Comparison of ENCODE assay signal across 25 cellular contexts in genomic region chr1:183586897-183587296, GRCh38. TPM values are rescaled to one million over a fixed set of nuclear protein-coding genes. Genes with fewer than 3 reads are reported as not detected.
"Had no signal": no experiment of that assay in that cellular context is flagged by ENCODE, and none has a peak within 500 bp of the region (broad histone marks: within the 10 kb centered on the region; RNA-seq: fewer than 3 reads in every experiment).

No MANE protein-coding gene starts in this region.

- H3K27me3 ChIP-seq: esophagus squamous epithelium, gastroesophageal sphincter, neural progenitor cell, pancreas, testis, transverse colon had no signal

- H3K27me3 Mint-ChIP-seq: central memory CD8-positive, alpha-beta T cell; naive thymus-derived CD8-positive, alpha-beta T cell; progenitor cell of endocrine pancreas; stimulated activated memory B cell treated with anti-CD40 and anti-IgM and Interleukin-4, amounts not matched to agents 10 μg/mL and 1 μg/mL and 100 μg/mL, for 72 hours; stimulated activated naive CD8-positive, alpha-beta T cell treated with anti-CD3 and anti-CD28 coated beads, Interleukin-15, Interleukin-2, amounts not matched to agents 100 ng/mL and 50 ng/mL, for 24 hours had no signal

- H3K9me3 Mint-ChIP-seq: central memory CD8-positive, alpha-beta T cell; naive thymus-derived CD8-positive, alpha-beta T cell; neural progenitor cell; stimulated activated memory B cell treated with anti-CD40 and anti-IgM and Interleukin-4, amounts not matched to agents 10 μg/mL and 1 μg/mL and 100 μg/mL, for 72 hours; stimulated activated naive CD8-positive, alpha-beta T cell treated with anti-CD3 and anti-CD28 coated beads, Interleukin-15, Interleukin-2, amounts not matched to agents 100 ng/mL and 50 ng/mL, for 24 hours had no signal

- H3K27ac Mint-ChIP-seq: naive thymus-derived CD8-positive, alpha-beta T cell; neural progenitor cell; progenitor cell of endocrine pancreas; stimulated activated memory B cell treated with anti-CD40 and anti-IgM and Interleukin-4, amounts not matched to agents 10 μg/mL and 1 μg/mL and 100 μg/mL, for 72 hours; stimulated activated naive CD8-positive, alpha-beta T cell treated with anti-CD3 and anti-CD28 coated beads, Interleukin-15, Interleukin-2, amounts not matched to agents 100 ng/mL and 50 ng/mL, for 24 hours had no signal

- H3K27ac ChIP-seq: esophagus squamous epithelium, gastroesophageal sphincter, neural progenitor cell, pancreas, testis, transverse colon had no signal

- ATAC-seq: gastroesophageal sphincter; left cardiac atrium; left ventricle myocardium superior; mucosa of descending colon; naive thymus-derived CD8-positive, alpha-beta T cell; pancreas; right cardiac atrium; stimulated activated memory B cell treated with anti-CD40 and anti-IgM and Interleukin-4, amounts not matched to agents 10 μg/mL and 1 μg/mL and 100 μg/mL, for 72 hours had no signal

- H3K4me3 ChIP-seq: esophagus squamous epithelium, gastroesophageal sphincter, mucosa of descending colon, neural progenitor cell, pancreas, smooth muscle cell, testis, transverse colon had no signal

- H3K4me1 ChIP-seq: gastroesophageal sphincter, neural progenitor cell, pancreas, testis had no signal

- H3K9me3 ChIP-seq: esophagus squamous epithelium, gastroesophageal sphincter, mucosa of descending colon, pancreas, testis, transverse colon had no signal

- H3K36me3 ChIP-seq: esophagus squamous epithelium, gastroesophageal sphincter, neural progenitor cell, pancreas, transverse colon had no signal

- H2AFZ ChIP-seq: neural progenitor cell had no signal

- H3K4me3 Mint-ChIP-seq: central memory CD8-positive, alpha-beta T cell; naive thymus-derived CD8-positive, alpha-beta T cell; neural progenitor cell; stimulated activated memory B cell treated with anti-CD40 and anti-IgM and Interleukin-4, amounts not matched to agents 10 μg/mL and 1 μg/mL and 100 μg/mL, for 72 hours; stimulated activated naive CD8-positive, alpha-beta T cell treated with anti-CD3 and anti-CD28 coated beads, Interleukin-15, Interleukin-2, amounts not matched to agents 100 ng/mL and 50 ng/mL, for 24 hours had no signal

- DNase-seq: cortex of kidney; effector memory CD4-positive, alpha-beta T cell; esophagus squamous epithelium; foreskin fibroblast; kidney; left cardiac atrium; left ventricle myocardium superior; mesendoderm; mucosa of descending colon; naive thymus-derived CD8-positive, alpha-beta T cell; occipital lobe; pancreas; right cardiac atrium; stimulated activated CD4-positive, alpha-beta T cell treated with anti-CD3 and anti-CD28 coated beads, Interleukin-4, amount 100 ng/mL, for 1 hour; stimulated activated CD8-positive, alpha-beta memory T cell treated with anti-CD3 and anti-CD28 coated beads, Interleukin-4, amount 100 ng/mL, for 48 hours; testis; transverse colon had no signal

- H3K9ac ChIP-seq: neural progenitor cell had no signal

- H3K36me3 Mint-ChIP-seq: neural progenitor cell had no signal

- H3K4me2 ChIP-seq: neural progenitor cell, smooth muscle cell had no signal

RNA-seq across cellular contexts. Expression of gene NCF2, which starts 3.4 kb away (rescaled TPM):
- total RNA-seq: lung microvascular endothelial cell had no signal
